Comparison of ENCODE assay signal across 8 cellular contexts in genomic region chr13:49240017-49240416, GRCh38. TPM values are rescaled to one million over a fixed set of nuclear protein-coding genes. Genes with fewer than 3 reads are reported as not detected.
DNase-seq lines count a peak whose midpoint lies in the region; ATAC-seq and TF ChIP-seq lines count a peak whose summit lies in the region.

No MANE protein-coding gene starts in this region.

- H3K4me3 ChIP-seq in Panc1 (ENCODE audit: low read depth in 2 of 2, low read length in 2 of 2), result no peak overlapping the region
- no peak overlapping the region for H3K4me3 ChIP-seq in cardiac fibroblast (replicated peaks in 1 of 2; ENCODE audit: low read depth in 2 of 2, low read length in 2 of 2)

- in situ Hi-C loops in GM13977 (cut with MboI; ENCODE audit: low pct_unique_long_range_greater_than_20kb, low sequenced_read_pairs, unreplicated experiment), result no loop called here
- in situ Hi-C loops in Panc1 (cut with HindIII; ENCODE audit: low pct_unique_long_range_greater_than_20kb, low sequenced_read_pairs), result no loop called here

- ATAC-seq in Panc1, result peak; percentile 53; the same call in 1 of the 2 replicates

- no peaks in the 10 kb centered on the region for H3K36me3 ChIP-seq in Panc1 (ENCODE audit: control insufficient read depth, insufficient read depth, low read length)

- intact Hi-C loops in Panc1 (cut with micrococcal nuclease; ENCODE audit: unreplicated experiment), result no loop called here

- POLR2A ChIA-PET in Panc1 (lab: Charles Lee), result no interaction called here

- no peak overlapping the region for H3K4me3 Mint-ChIP-seq in neural crest cell

- H3K27me3 Mint-ChIP-seq in neural crest cell (ENCODE audit: low read depth), result peaks cover 14% of the 10 kb centered on the region

- no peak overlapping the region for H3K27ac Mint-ChIP-seq in neural crest cell (ENCODE audit: unreplicated experiment)

- H3K27ac ChIP-seq in C4-2B (no peak overlapping the region), Panc1 (ENCODE audit: low read length) (no peak overlapping the region)

- BruUV-seq in Panc1 (replicated peaks; lab: Mats Ljungman, UMichigan), result no TSS peak

- H3K9me3 Mint-ChIP-seq in neural crest cell, result no peaks in the 10 kb centered on the region

- no peaks in the 10 kb centered on the region for H3K9me3 ChIP-seq in Panc1 (ENCODE audit: control insufficient read depth, insufficient read depth, low read depth, low read length)

- no peak for DNase-seq in GM13977 (ENCODE audit: low spot score)
- DNase-seq in Panc1 (ENCODE audit: low read depth, low spot score), result no peak
- DNase-seq in cardiac fibroblast (ENCODE audit: low read depth in 2 of 2), result peak; percentile 40 to 66
- no peak for DNase-seq in neural crest cell (ENCODE audit: low read depth, low spot score)
- DNase-seq in NK-92 treated with Interleukin-12 subunit alpha and Interleukin-12 subunit beta, amount 100 ng/mL, for 24 hours (lab: John Stamatoyannopoulos, UW), result no peak
- no peak for DNase-seq in kidney glomerular epithelial cell (lab: John Stamatoyannopoulos, UW)
- DNase-seq in NCI-H2196 treated with DMSO at 0.1 percent for 48 hours (lab: John Stamatoyannopoulos, UW; ENCODE audit: unreplicated experiment), result no peak

- no peaks in the 10 kb centered on the region for H3K27me3 ChIP-seq in Panc1 (ENCODE audit: control insufficient read depth, insufficient read depth, low read length)

- H3K36me3 Mint-ChIP-seq in neural crest cell (ENCODE audit: low read depth), result no peaks in the 10 kb centered on the region

- CTCF ChIA-PET in Panc1 (lab: Charles Lee), result interaction anchor here (1.0 kb wide), 1 partner anchor 41 kb away, joined by 5 read pairs; no protein-coding TSS in a partner anchor

- peaks cover 5% of the 10 kb centered on the region for H3K4me1 Mint-ChIP-seq in neural crest cell

- TF ChIP-seq CTCF in C4-2B (conservative IDR thresholded peaks at IDR 0.05), result peak; percentile 62
- TF ChIP-seq CTCF in GM13977 (IDR thresholded peaks at IDR 0.05; ENCODE audit: extremely low read depth, insufficient read depth, missing control alignments), result peak; percentile 78
- peak; percentile 65 for TF ChIP-seq CTCF in Panc1 (IDR thresholded peaks at IDR 0.05)
- peak; percentile 68 for TF ChIP-seq CTCF in cardiac fibroblast (IDR thresholded peaks at IDR 0.05; ENCODE audit: low read depth, low read length)
- TF ChIP-seq CTCF in neural crest cell (conservative IDR thresholded peaks at IDR 0.05), result peak; percentile 49

- H3K4me1 ChIP-seq in Panc1 (ENCODE audit: control insufficient read depth, insufficient read depth, low read length), result no peaks in the 10 kb centered on the region

RNA-seq across cellular contexts. Expression of gene CDADC1, which starts 7.7 kb away (rescaled TPM):
- total RNA-seq in Panc1 (2021; ENCODE audit: unreplicated experiment), result 11.8 TPM
- polyA plus RNA-seq in Panc1 (2012; ENCODE audit: insufficient read length), result 6.8 TPM
- 13.9 and 15.6 TPM in 2 replicates for total RNA-seq in neural crest cell

RNA-seq across cellular contexts. Expression of gene MLNR, which starts 19.9 kb away (rescaled TPM):
- total RNA-seq in Panc1 (2021; ENCODE audit: unreplicated experiment) (0.62 TPM), neural crest cell (not detected in 2 replicates)
- polyA plus RNA-seq in Panc1 (2012; ENCODE audit: insufficient read length), result 2.3 TPM

Comparison
In these comparisons a context has a peak if more than half of its experiments do, and no peak if none do; other contexts are left out.
1. DNase-seq: peak in cardiac fibroblast (2 of 2); none in GM13977 (single experiment), Panc1 (single experiment), neural crest cell (single experiment), NK-92 treated with Interleukin-12 subunit alpha and Interleukin-12 subunit beta, amount 100 ng/mL, for 24 hours (single experiment), kidney glomerular epithelial cell (single experiment) and NCI-H2196 treated with DMSO at 0.1 percent for 48 hours (single experiment).
2. Peak in every context shown above with its lines, with median percentiles within 50 percentile points of each other: CTCF ChIP-seq.